ENCODE assay signal across 20 cellular contexts in the genomic region with DNA sequence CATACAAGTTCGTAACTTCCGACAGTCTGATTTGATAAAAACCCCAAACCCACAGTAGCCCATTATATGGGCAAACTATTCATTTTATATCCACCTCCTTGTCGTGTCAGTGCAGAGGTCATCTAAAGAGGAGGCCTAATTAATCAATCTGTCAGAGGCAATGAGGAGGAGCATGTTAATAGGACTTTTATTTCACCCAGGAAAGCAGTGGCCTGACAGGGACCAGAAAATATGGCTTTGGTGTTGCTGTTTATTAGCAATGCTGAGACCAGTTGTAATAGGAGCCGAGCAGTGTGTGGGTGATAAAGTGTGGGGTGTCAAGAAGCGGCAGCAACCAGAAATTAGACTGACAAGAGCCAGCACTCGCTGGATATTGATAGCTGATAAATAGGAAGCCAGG.
DNase-seq lines count a peak whose midpoint lies in the region; ATAC-seq and TF ChIP-seq lines count a peak whose summit lies in the region.
"Had no signal": no experiment of that assay in that cellular context is flagged by ENCODE, and none has a peak within 500 bp of the region (broad histone marks: within the 10 kb centered on the region; RNA-seq: fewer than 3 reads in every experiment).

No MANE protein-coding gene starts in this region.

- ATAC-seq in GM23338: no peak
- ATAC-seq in HG02938 (IDR thresholded peaks at IDR 0.05; ENCODE audit: unreplicated experiment): no peak
- ATAC-seq: GM12878, HepG2 had no signal

- H3K36me3 Mint-ChIP-seq in GM23338 (ENCODE audit: low read depth) (no peaks in the 10 kb centered on the region), IgD-negative memory B cell (peaks cover 2% of the 10 kb centered on the region), endodermal cell (ENCODE audit: low read depth) (no peaks in the 10 kb centered on the region), progenitor cell of endocrine pancreas (ENCODE audit: insufficient read depth) (no peaks in the 10 kb centered on the region)
- H3K36me3 Mint-ChIP-seq: CD4-positive, CD25-positive, alpha-beta regulatory T cell; CD8-positive, alpha-beta memory T cell had no signal

- no peaks in the 10 kb centered on the region for H4K20me1 ChIP-seq in GM23338 (replicated peaks; ENCODE audit: insufficient read depth)

- no peaks in the 10 kb centered on the region for H3K79me2 ChIP-seq in GM23338 (replicated peaks; ENCODE audit: insufficient read depth)

- H3K9me3 Mint-ChIP-seq in GM23338: no peaks in the 10 kb centered on the region
- peaks cover 0 to 3% (median 0%) of the 10 kb centered on the region in 3 donors for H3K9me3 Mint-ChIP-seq in IgD-negative memory B cell
- no peaks in the 10 kb centered on the region for H3K9me3 Mint-ChIP-seq in endodermal cell
- no peaks in the 10 kb centered on the region for H3K9me3 Mint-ChIP-seq in progenitor cell of endocrine pancreas (ENCODE audit: low read depth)

- H3F3A ChIP-seq in GM23338 (replicated peaks; ENCODE audit: low read depth): peaks cover 8% of the 10 kb centered on the region

- no peaks in the 10 kb centered on the region for H3K36me3 ChIP-seq in GM23338 (ENCODE audit: insufficient read depth)
- H3K36me3 ChIP-seq in endodermal cell (ENCODE audit: control insufficient read depth, insufficient read depth, low read length): no peaks in the 10 kb centered on the region
- H3K36me3 ChIP-seq: BE2C had no signal

- H3K4me1 Mint-ChIP-seq in GM23338 (peaks cover 56% of the 10 kb centered on the region), IgD-negative memory B cell (no peaks in the 10 kb centered on the region), endodermal cell (peaks cover 63% of the 10 kb centered on the region), progenitor cell of endocrine pancreas (ENCODE audit: low read depth) (peaks cover 31% of the 10 kb centered on the region)
- H3K4me1 Mint-ChIP-seq: CD4-positive, CD25-positive, alpha-beta regulatory T cell; CD8-positive, alpha-beta memory T cell had no signal

- no peak overlapping the region for H3K27ac Mint-ChIP-seq in GM23338
- peak overlapping the region in 2 of 3 donors; percentile 7 to 74 for H3K27ac Mint-ChIP-seq in IgD-negative memory B cell
- H3K27ac Mint-ChIP-seq in endodermal cell: peak overlapping the region; percentile 26
- H3K27ac Mint-ChIP-seq in progenitor cell of endocrine pancreas: peak overlapping the region; percentile 6
- H3K27ac Mint-ChIP-seq: CD4-positive, CD25-positive, alpha-beta regulatory T cell; CD8-positive, alpha-beta memory T cell; HFFc6 had no signal

- no peak overlapping the region for H2AFZ ChIP-seq in GM23338

- no peak for DNase-seq in GM23338 (ENCODE audit: low spot score)
- DNase-seq in endodermal cell: no peak
- DNase-seq in progenitor cell of endocrine pancreas (ENCODE audit: low spot score, unreplicated experiment): no peak
- DNase-seq in AML-193 (lab: John Stamatoyannopoulos, UW): no peak
- DNase-seq in NCI-H1930 (lab: John Stamatoyannopoulos, UW): no peak
- DNase-seq: BE2C; C1 segment of cervical spinal cord; CD4-positive, CD25-positive, alpha-beta regulatory T cell; CD8-positive, alpha-beta memory T cell; COR-L47; DMS 273 treated with DMSO at 0.1 percent for 48 hours; DMS53; DND-41; EL; HCEC 1CT; HFFc6 had no signal

- H3K4me3 Mint-ChIP-seq in GM23338: no peak overlapping the region
- no peak overlapping the region for H3K4me3 Mint-ChIP-seq in IgD-negative memory B cell
- no peak overlapping the region for H3K4me3 Mint-ChIP-seq in endodermal cell
- H3K4me3 Mint-ChIP-seq in progenitor cell of endocrine pancreas (ENCODE audit: low read depth): no peak overlapping the region
- H3K4me3 Mint-ChIP-seq: CD4-positive, CD25-positive, alpha-beta regulatory T cell; CD8-positive, alpha-beta memory T cell; HFFc6 had no signal

- TF ChIP-seq CTCF in GM23338 (conservative IDR thresholded peaks at IDR 0.05; ENCODE audit: low read depth in 2 of 2) (no peak), endodermal cell (conservative IDR thresholded peaks at IDR 0.05) (no peak), progenitor cell of endocrine pancreas (IDR thresholded peaks at IDR 0.05; ENCODE audit: unreplicated experiment) (no peak)

- peak overlapping the region; percentile 78; the same call in 1 of the 2 replicates for H3K27ac ChIP-seq in GM23338 (ENCODE audit: low read depth)
- H3K27ac ChIP-seq in endodermal cell (ENCODE audit: low read depth, low read length): no peak overlapping the region

- H3K9ac ChIP-seq in endodermal cell (ENCODE audit: extremely low read depth, low read length, poor library complexity, severe bottlenecking): no peak overlapping the region

- no peaks in the 10 kb centered on the region for H3K9me3 ChIP-seq in endodermal cell (ENCODE audit: control insufficient read depth, low read length)
- H3K9me3 ChIP-seq: BE2C had no signal

- H3K4me2 ChIP-seq in GM23338: peak overlapping the region; percentile 50; the same call in 1 of the 2 replicates

- peaks cover 49% of the 10 kb centered on the region for H3K4me1 ChIP-seq in GM23338 (ENCODE audit: insufficient read depth)
- peaks cover 16% of the 10 kb centered on the region for H3K4me1 ChIP-seq in endodermal cell (ENCODE audit: control insufficient read depth, insufficient read depth, low read length)
- H3K4me1 ChIP-seq: BE2C had no signal

- H3K27me3 ChIP-seq in GM23338 (ENCODE audit: insufficient read depth) (no peaks in the 10 kb centered on the region), endodermal cell (ENCODE audit: control insufficient read depth, insufficient read depth, low read length, poor library complexity, severe bottlenecking) (peaks cover 12% of the 10 kb centered on the region)
- H3K27me3 ChIP-seq: BE2C had no signal

- H3K27me3 Mint-ChIP-seq in GM23338 (ENCODE audit: insufficient read depth, low read depth, poor library complexity): peaks cover 12% of the 10 kb centered on the region
- peaks cover 2% of the 10 kb centered on the region for H3K27me3 Mint-ChIP-seq in IgD-negative memory B cell
- H3K27me3 Mint-ChIP-seq in endodermal cell (ENCODE audit: insufficient read depth): peaks cover 38% of the 10 kb centered on the region
- H3K27me3 Mint-ChIP-seq in progenitor cell of endocrine pancreas: no peaks in the 10 kb centered on the region
- H3K27me3 Mint-ChIP-seq: CD4-positive, CD25-positive, alpha-beta regulatory T cell had no signal

- no peaks in the 10 kb centered on the region for H3K9me2 ChIP-seq in GM23338 (ENCODE audit: insufficient read depth)

- whole genome bisulfite sequencing in endodermal cell (ENCODE audit: insufficient coverage in 1 of 2, insufficient read length in 1 of 2), 2 experiments: 77 to 92% methylated on average over 4 to 6 of the region's 6 CpGs

- H3K4me3 ChIP-seq in GM23338: no peak overlapping the region
- H3K4me3 ChIP-seq in endodermal cell (ENCODE audit: low read length): no peak overlapping the region
- H3K4me3 ChIP-seq: GM12878 had no signal

TF ChIP-seq in GM23338, 12 proteins besides CTCF, POLR2A, EP300 and RAD21 (continues in another document):
- TF ChIP-seq ZNF114 (CRISPR knock-in tag; IDR thresholded peaks at IDR 0.05): no peak
- no peak for TF ChIP-seq EZH2phosphoT487 (IDR thresholded peaks at IDR 0.05; ENCODE audit: unreplicated experiment)
- TF ChIP-seq, protein P1, sequence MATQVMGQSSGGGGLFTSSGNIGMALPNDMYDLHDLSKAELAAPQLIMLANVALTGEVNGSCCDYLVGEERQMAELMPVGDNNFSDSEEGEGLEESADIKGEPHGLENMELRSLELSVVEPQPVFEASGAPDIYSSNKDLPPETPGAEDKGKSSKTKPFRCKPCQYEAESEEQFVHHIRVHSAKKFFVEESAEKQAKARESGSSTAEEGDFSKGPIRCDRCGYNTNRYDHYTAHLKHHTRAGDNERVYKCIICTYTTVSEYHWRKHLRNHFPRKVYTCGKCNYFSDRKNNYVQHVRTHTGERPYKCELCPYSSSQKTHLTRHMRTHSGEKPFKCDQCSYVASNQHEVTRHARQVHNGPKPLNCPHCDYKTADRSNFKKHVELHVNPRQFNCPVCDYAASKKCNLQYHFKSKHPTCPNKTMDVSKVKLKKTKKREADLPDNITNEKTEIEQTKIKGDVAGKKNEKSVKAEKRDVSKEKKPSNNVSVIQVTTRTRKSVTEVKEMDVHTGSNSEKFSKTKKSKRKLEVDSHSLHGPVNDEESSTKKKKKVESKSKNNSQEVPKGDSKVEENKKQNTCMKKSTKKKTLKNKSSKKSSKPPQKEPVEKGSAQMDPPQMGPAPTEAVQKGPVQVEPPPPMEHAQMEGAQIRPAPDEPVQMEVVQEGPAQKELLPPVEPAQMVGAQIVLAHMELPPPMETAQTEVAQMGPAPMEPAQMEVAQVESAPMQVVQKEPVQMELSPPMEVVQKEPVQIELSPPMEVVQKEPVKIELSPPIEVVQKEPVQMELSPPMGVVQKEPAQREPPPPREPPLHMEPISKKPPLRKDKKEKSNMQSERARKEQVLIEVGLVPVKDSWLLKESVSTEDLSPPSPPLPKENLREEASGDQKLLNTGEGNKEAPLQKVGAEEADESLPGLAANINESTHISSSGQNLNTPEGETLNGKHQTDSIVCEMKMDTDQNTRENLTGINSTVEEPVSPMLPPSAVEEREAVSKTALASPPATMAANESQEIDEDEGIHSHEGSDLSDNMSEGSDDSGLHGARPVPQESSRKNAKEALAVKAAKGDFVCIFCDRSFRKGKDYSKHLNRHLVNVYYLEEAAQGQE (IDR thresholded peaks at IDR 0.05; ENCODE audit: unreplicated experiment): no peak
- TF ChIP-seq, protein P2, sequence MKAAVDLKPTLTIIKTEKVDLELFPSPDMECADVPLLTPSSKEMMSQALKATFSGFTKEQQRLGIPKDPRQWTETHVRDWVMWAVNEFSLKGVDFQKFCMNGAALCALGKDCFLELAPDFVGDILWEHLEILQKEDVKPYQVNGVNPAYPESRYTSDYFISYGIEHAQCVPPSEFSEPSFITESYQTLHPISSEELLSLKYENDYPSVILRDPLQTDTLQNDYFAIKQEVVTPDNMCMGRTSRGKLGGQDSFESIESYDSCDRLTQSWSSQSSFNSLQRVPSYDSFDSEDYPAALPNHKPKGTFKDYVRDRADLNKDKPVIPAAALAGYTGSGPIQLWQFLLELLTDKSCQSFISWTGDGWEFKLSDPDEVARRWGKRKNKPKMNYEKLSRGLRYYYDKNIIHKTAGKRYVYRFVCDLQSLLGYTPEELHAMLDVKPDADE (IDR thresholded peaks at IDR 0.05): no peak
